ENCODE assay signal across 8 cellular contexts in genomic region chr10:27360581-27361172, GRCh38.
DNase-seq lines count a peak whose midpoint lies in the region; ATAC-seq and TF ChIP-seq lines count a peak whose summit lies in the region.

No MANE protein-coding gene starts in this region.

- H3K27ac ChIP-seq in foreskin keratinocyte (no peak overlapping the region), osteoblast (ENCODE audit: low read depth, low read length) (no peak overlapping the region), thyroid gland (no peak overlapping the region)

- DNase-seq in Daoy (ENCODE audit: low read depth) (peak; percentile 74), KG1 (lab: John Stamatoyannopoulos, UW) (peak; percentile 75), RKO (ENCODE audit: low spot score) (peak; percentile 83), foreskin keratinocyte (peak; percentile 28 to 61), osteoblast (ENCODE audit: insufficient read length, low spot score, missing footprints) (peak; percentile 70), thyroid gland (peak; percentile 82 to 83)
- peak; percentile 69 to 70 for DNase-seq in activated T-helper 1 cell treated with anti-CD3 and anti-CD28 coated beads, Interleukin-2, amount 50 U/mL, for 16 hours (ENCODE audit: low read depth in 1 of 2, low spot score in 1 of 2)

- no peaks in the 10 kb centered on the region for H3K79me2 ChIP-seq in osteoblast (ENCODE audit: insufficient read depth, low read length)

- ATAC-seq in GM21717 (IDR thresholded peaks at IDR 0.05; ENCODE audit: unreplicated experiment) (peak; percentile 91), foreskin keratinocyte (peak; percentile 89)

- TF ChIP-seq CTCF in foreskin keratinocyte (conservative IDR thresholded peaks at IDR 0.05), result peak; percentile 96
- TF ChIP-seq CTCF in osteoblast (IDR thresholded peaks at IDR 0.05; ENCODE audit: extremely low read depth, low read depth, low read length), result peak; percentile 81
- peak; percentile 25 to 92 (median 77) for TF ChIP-seq CTCF in thyroid gland (IDR thresholded peaks at IDR 0.05)

- H3K27me3 ChIP-seq in foreskin keratinocyte, result no peaks in the 10 kb centered on the region
- no peaks in the 10 kb centered on the region for H3K27me3 ChIP-seq in osteoblast (ENCODE audit: insufficient read depth, low read length)
- no peaks in the 10 kb centered on the region for H3K27me3 ChIP-seq in thyroid gland

- intact Hi-C loops in thyroid gland (cut with DNase I), result loop anchor here (5.0 kb wide), 1 partner anchor 133 kb away; no protein-coding TSS in a partner anchor

- 6 to 9% methylated on average over 3 of the region's 3 CpGs for WGBS in thyroid gland, 2 donors

- TF ChIP-seq POLR2A in thyroid gland (IDR thresholded peaks at IDR 0.05), result no peak

- no peak overlapping the region for H3K4me3 ChIP-seq in osteoblast (ENCODE audit: insufficient read depth, low read length)
- no peak overlapping the region for H3K4me3 ChIP-seq in thyroid gland (replicated peaks in 1 of 3)

- H3K4me2 ChIP-seq in osteoblast (ENCODE audit: insufficient read depth, low read length), result no peak overlapping the region

- H3K4me1 ChIP-seq in foreskin keratinocyte (no peaks in the 10 kb centered on the region), osteoblast (ENCODE audit: insufficient read depth, low read length) (no peaks in the 10 kb centered on the region), thyroid gland (no peaks in the 10 kb centered on the region)

- H2AFZ ChIP-seq in osteoblast (ENCODE audit: low read length), result no peak overlapping the region

- H4K20me1 ChIP-seq in osteoblast (ENCODE audit: insufficient read depth, low read length), result no peaks in the 10 kb centered on the region

- no peaks in the 10 kb centered on the region for H3K9me3 ChIP-seq in osteoblast (ENCODE audit: low read depth, low read length)
- H3K9me3 ChIP-seq in thyroid gland, result no peaks in the 10 kb centered on the region

- H3K36me3 ChIP-seq in osteoblast (ENCODE audit: insufficient read depth, low read length), result no peaks in the 10 kb centered on the region
- no peaks in the 10 kb centered on the region for H3K36me3 ChIP-seq in thyroid gland
